In the genomic region with DNA sequence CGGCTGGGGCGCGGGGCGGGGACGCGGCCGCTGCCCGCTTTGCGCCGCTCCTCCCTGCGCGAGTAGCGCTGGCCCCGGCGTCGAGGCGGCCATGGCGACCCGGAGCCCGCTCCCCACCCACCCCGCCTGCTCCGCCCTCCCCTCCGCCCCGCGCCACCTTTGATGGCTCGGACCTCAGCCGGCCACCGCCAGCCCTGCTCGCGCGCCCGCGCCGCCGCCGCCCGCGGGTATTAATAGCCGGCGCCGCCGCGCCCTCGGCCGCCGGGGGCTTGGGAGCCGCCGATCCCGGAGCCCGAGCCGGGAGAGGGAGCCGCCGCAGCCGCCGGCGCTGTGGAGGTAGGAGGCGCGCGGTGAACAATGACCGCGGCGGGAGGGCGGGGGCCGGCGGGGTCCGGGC, we compare ENCODE assay signal across 1 cellular context.
A peak's percentile ranks its signal among the peaks of the same experiment; 100 is the strongest.
TF ChIP-seq lines count a peak whose summit lies in the region.

No MANE protein-coding gene starts in this region.

TF ChIP-seq in IMR-90, 13 proteins besides CTCF, POLR2A, EP300 and RAD21:
- TF ChIP-seq CHD1 (IDR thresholded peaks at IDR 0.05; ENCODE audit: low read depth, low read length) (no peak), MAZ (IDR thresholded peaks at IDR 0.05; ENCODE audit: borderline replicate concordance, low read depth, low read length) (0 out of 2 replicates have a peak, but pooled peaks have one; percentile 2), NFE2L2 (IDR thresholded peaks at IDR 0.05; ENCODE audit: low read depth, low read length) (no peak)
- TF ChIP-seq, protein P1, sequence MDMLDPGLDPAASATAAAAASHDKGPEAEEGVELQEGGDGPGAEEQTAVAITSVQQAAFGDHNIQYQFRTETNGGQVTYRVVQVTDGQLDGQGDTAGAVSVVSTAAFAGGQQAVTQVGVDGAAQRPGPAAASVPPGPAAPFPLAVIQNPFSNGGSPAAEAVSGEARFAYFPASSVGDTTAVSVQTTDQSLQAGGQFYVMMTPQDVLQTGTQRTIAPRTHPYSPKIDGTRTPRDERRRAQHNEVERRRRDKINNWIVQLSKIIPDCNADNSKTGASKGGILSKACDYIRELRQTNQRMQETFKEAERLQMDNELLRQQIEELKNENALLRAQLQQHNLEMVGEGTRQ (IDR thresholded peaks at IDR 0.05; ENCODE audit: low read depth, low read length), result no peak
